ENCODE assay signal across 1 cellular context in the genomic region with DNA sequence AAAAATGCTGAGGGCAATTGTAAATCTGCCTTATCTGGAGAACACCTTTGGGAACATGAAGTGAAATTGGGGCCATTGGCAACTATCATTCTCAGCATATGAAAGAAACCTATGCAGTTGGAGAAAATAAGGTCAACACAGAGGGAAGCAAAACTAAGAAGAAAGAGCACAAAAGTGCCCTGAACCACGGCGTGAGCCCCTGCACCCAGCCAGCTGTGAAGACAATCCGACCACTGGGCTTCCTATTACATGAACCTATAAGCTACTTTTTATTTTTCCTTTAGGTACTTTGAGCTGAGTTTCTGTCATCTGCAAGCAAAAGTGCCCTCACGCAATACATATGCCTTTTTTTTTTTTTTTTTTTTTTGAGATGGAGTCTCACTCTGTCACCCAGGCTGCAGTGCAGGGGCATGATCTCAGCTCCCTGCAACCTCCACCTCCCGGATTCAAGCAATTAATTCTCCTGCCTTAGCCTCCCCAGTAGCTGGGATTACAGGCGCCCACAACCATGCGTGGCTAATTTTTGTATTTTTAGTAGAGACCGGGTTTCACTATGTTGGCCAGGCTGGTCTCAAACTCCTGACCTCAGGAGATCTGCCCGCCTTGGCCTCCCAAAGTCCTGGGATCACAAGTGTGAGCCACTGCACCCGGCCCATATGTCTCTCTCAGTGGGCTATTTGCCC.
TF ChIP-seq lines count a peak whose summit lies in the region.

No MANE protein-coding gene starts in this region.

TF ChIP-seq in GM12878, 131 proteins besides CTCF, POLR2A, EP300 and RAD21:
- peak; percentile 14; the same call in 1 of the 2 replicates for TF ChIP-seq PAX5 (IDR thresholded peaks at IDR 0.05; ENCODE audit: borderline replicate concordance, low read depth, low read length)
- peak; percentile 11; the same call in 1 of the 2 replicates for TF ChIP-seq RUNX3 (IDR thresholded peaks at IDR 0.05; ENCODE audit: low read length)
TF ChIP-seq in GM12878: peak in this region for 2; not testable (repeated sequence) for 129.
